26 cellular contexts compared by ENCODE assay signal in the genomic region with DNA sequence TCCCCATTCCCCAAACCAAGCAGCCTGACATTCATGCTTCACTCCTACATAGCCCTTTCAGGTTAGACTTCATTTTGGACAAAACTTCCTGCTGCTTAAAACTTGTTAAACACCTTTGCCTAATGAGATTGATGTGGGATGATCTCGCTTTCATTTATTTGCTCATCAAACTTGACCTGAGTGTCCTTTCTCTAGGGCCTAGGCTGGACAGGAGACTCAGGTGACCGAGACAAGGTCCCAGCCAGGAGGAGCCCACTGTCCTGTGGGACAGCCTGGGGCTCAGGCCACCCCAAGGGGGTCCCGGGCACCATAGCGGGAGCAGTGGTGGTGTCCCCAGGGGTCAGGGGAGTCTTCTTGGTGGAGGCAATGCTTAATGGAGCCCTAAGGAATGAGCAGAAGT. TPM values are rescaled to one million over a fixed set of nuclear protein-coding genes. Genes with fewer than 3 reads are reported as not detected.
DNase-seq lines count a peak whose midpoint lies in the region; ATAC-seq and TF ChIP-seq lines count a peak whose summit lies in the region.
"Had no signal": no experiment of that assay in that cellular context is flagged by ENCODE, and none has a peak within 500 bp of the region (broad histone marks: within the 10 kb centered on the region; RNA-seq: fewer than 3 reads in every experiment).

No MANE protein-coding gene starts in this region.

- peak overlapping the region in 3 of 11 experiments; percentile 32 to 54 (median 41); a peak in 1 of 22 replicates for H3K27ac ChIP-seq in BLaER1 treated with 17β-estradiol and CSF1 and Interleukin-3, amounts not matched to agents 10 nM and 100 nM
- H3K27ac ChIP-seq in osteoblast (ENCODE audit: low read depth, low read length) = no peak overlapping the region

- H3K4me1 Mint-ChIP-seq in nephron progenitor cell = peaks cover 52% of the 10 kb centered on the region
- no peaks in the 10 kb centered on the region for H3K4me1 Mint-ChIP-seq in HFFc6 (ENCODE audit: low read depth)
- H3K4me1 Mint-ChIP-seq: CD14-positive monocyte; CD4-positive, alpha-beta memory T cell; CD4-positive, CD25-positive, alpha-beta regulatory T cell; CD8-positive, alpha-beta memory T cell had no signal

- ATAC-seq in HG03025 (IDR thresholded peaks at IDR 0.05; ENCODE audit: low FRiP score, unreplicated experiment) = no peak
- ATAC-seq in HG02973 (IDR thresholded peaks at IDR 0.05; ENCODE audit: unreplicated experiment) = no peak
- ATAC-seq: GM12878 had no signal

- H3K27me3 ChIP-seq in BLaER1 treated with 17β-estradiol and CSF1 and Interleukin-3, amounts not matched to agents 10 nM and 100 nM = no peaks in the 10 kb centered on the region
- peaks cover 3% of the 10 kb centered on the region for H3K27me3 ChIP-seq in osteoblast (ENCODE audit: insufficient read depth, low read length)
- H3K27me3 ChIP-seq: BE2C had no signal

- 0 out of 22 replicates have a peak, but pooled peaks cover 0 to 3% (median 0%) of the 10 kb centered on the region in 11 experiments for H4K20me1 ChIP-seq in BLaER1 treated with 17β-estradiol and CSF1 and Interleukin-3, amounts not matched to agents 10 nM and 100 nM
- H4K20me1 ChIP-seq in osteoblast (ENCODE audit: insufficient read depth, low read length) = no peaks in the 10 kb centered on the region

- no peaks in the 10 kb centered on the region for H3K36me3 ChIP-seq in BLaER1 treated with 17β-estradiol and CSF1 and Interleukin-3, amounts not matched to agents 10 nM and 100 nM
- H3K36me3 ChIP-seq in osteoblast (ENCODE audit: insufficient read depth, low read length) = no peaks in the 10 kb centered on the region
- H3K36me3 ChIP-seq: BE2C had no signal

- H3K9me3 ChIP-seq in BLaER1 treated with 17β-estradiol and CSF1 and Interleukin-3, amounts not matched to agents 10 nM and 100 nM (replicated peaks in 1 of 11) = peaks cover 0 to 8% (median 0%) of the 10 kb centered on the region in 11 experiments; a peak in 3 of 22 replicates
- no peaks in the 10 kb centered on the region for H3K9me3 ChIP-seq in osteoblast (ENCODE audit: low read depth, low read length)
- H3K9me3 ChIP-seq: BE2C had no signal

- peak overlapping the region; percentile 74 for H3K27ac Mint-ChIP-seq in nephron progenitor cell
- H3K27ac Mint-ChIP-seq in HFFc6 = no peak overlapping the region
- H3K27ac Mint-ChIP-seq: CD4-positive, alpha-beta memory T cell; CD4-positive, CD25-positive, alpha-beta regulatory T cell; CD8-positive, alpha-beta memory T cell had no signal

- TF ChIP-seq CTCF in nephron progenitor cell (IDR thresholded peaks at IDR 0.05) = no peak
- no peak for TF ChIP-seq CTCF in osteoblast (IDR thresholded peaks at IDR 0.05; ENCODE audit: extremely low read depth, low read depth, low read length)
- TF ChIP-seq CTCF in HFFc6 (IDR thresholded peaks at IDR 0.05) = no peak

- H3K4me3 ChIP-seq in BLaER1 treated with 17β-estradiol and CSF1 and Interleukin-3, amounts not matched to agents 10 nM and 100 nM = no peak overlapping the region
- no peak overlapping the region for H3K4me3 ChIP-seq in osteoblast (ENCODE audit: insufficient read depth, low read length)
- H3K4me3 ChIP-seq: GM12878 had no signal

- H2AFZ ChIP-seq in osteoblast (ENCODE audit: low read length) = no peak overlapping the region

- H3K4me3 Mint-ChIP-seq in nephron progenitor cell = no peak overlapping the region
- H3K4me3 Mint-ChIP-seq in HFFc6 = no peak overlapping the region
- H3K4me3 Mint-ChIP-seq: CD14-positive monocyte; CD4-positive, alpha-beta memory T cell; CD4-positive, CD25-positive, alpha-beta regulatory T cell; CD8-positive, alpha-beta memory T cell had no signal

- no peaks in the 10 kb centered on the region for H3K36me3 Mint-ChIP-seq in nephron progenitor cell (ENCODE audit: low read depth)
- no peaks in the 10 kb centered on the region for H3K36me3 Mint-ChIP-seq in HFFc6 (ENCODE audit: low read depth)
- H3K36me3 Mint-ChIP-seq: CD14-positive monocyte; CD4-positive, alpha-beta memory T cell; CD4-positive, CD25-positive, alpha-beta regulatory T cell; CD8-positive, alpha-beta memory T cell had no signal

- H3K9me3 Mint-ChIP-seq in nephron progenitor cell (no peaks in the 10 kb centered on the region), HFFc6 (no peaks in the 10 kb centered on the region)
- H3K9me3 Mint-ChIP-seq: CD4-positive, CD25-positive, alpha-beta regulatory T cell; CD8-positive, alpha-beta memory T cell had no signal

- H3K4me2 ChIP-seq in BLaER1 treated with 17β-estradiol and CSF1 and Interleukin-3, amounts not matched to agents 10 nM and 100 nM = peak overlapping the region; percentile 25 to 84 (median 68); a peak in 17 of 22 replicates
- no peak overlapping the region for H3K4me2 ChIP-seq in osteoblast (ENCODE audit: insufficient read depth, low read length)

- peaks cover 10 to 76% (median 48%) of the 10 kb centered on the region in 10 experiments; a peak in 18 of 20 replicates for H3K4me1 ChIP-seq in BLaER1 treated with 17β-estradiol and CSF1 and Interleukin-3, amounts not matched to agents 10 nM and 100 nM
- H3K4me1 ChIP-seq in osteoblast (ENCODE audit: insufficient read depth, low read length) = no peaks in the 10 kb centered on the region

- H3K9ac ChIP-seq in BLaER1 treated with 17β-estradiol and CSF1 and Interleukin-3, amounts not matched to agents 10 nM and 100 nM = peak overlapping the region in 2 of 11 experiments; percentile 5 to 33; a peak in 2 of 22 replicates

- no peaks in the 10 kb centered on the region for H3K79me2 ChIP-seq in osteoblast (ENCODE audit: insufficient read depth, low read length)

- no peaks in the 10 kb centered on the region for H3K27me3 Mint-ChIP-seq in nephron progenitor cell (ENCODE audit: low read depth, poor library complexity)
- peaks cover 20% of the 10 kb centered on the region for H3K27me3 Mint-ChIP-seq in HFFc6 (ENCODE audit: insufficient read depth)
- H3K27me3 Mint-ChIP-seq: CD4-positive, CD25-positive, alpha-beta regulatory T cell had no signal

- DNase-seq in nephron progenitor cell (no peak), osteoblast (ENCODE audit: insufficient read length, low spot score, missing footprints) (peak; percentile 92), HFFc6 (no peak)
- DNase-seq: 8988T; ACHN; BE2C; C1 segment of cervical spinal cord; CD4-positive, alpha-beta memory T cell; CD4-positive, CD25-positive, alpha-beta regulatory T cell; CD8-positive, alpha-beta memory T cell; COR-L47; DMS 273 treated with DMSO at 0.1 percent for 48 hours; DMS153; DMS53; DMS79; DND-41; EL; GDM1 had no signal

RNA-seq across cellular contexts. Expression of a gene that starts 23.7 kb away (rescaled TPM):
- not detected in 2 replicates for total RNA-seq in osteoblast
- total RNA-seq in HFFc6 (2021; fragmentation: NEBNext Ultra II Directional; extraction: Animal tissue kit (Norgen Biotek cat#: 25700)) = not detected
- total RNA-seq: A673; CD4-positive, alpha-beta memory T cell; CD4-positive, CD25-positive, alpha-beta regulatory T cell; CD8-positive, alpha-beta memory T cell; Daoy; G401; GM12878 had no signal
